In the genomic region with DNA sequence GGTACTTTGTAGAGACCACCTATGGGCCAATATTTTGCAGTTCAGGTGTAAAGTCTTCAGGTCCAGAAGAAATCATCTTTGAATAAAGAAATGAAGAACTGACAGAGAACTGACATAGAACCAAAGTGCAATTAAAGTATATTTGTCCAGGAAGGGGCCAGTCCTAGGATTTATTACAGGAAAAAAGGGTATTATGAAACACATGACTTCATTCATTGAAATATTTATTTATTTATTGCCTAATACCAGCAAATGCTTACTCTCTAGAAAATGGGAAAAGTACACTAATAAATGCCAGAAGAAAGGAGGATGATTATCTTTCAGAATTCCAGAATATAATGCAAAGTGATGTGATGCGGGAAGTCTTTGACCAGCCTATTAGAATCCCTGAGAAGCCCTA, we compare ENCODE assay signal across 24 cellular contexts.
"Had no signal": no experiment of that assay in that cellular context is flagged by ENCODE, and none has a peak within 500 bp of the region (broad histone marks: within the 10 kb centered on the region; RNA-seq: fewer than 3 reads in every experiment).

No MANE protein-coding gene starts in this region.

- H3K9ac ChIP-seq: neural progenitor cell had no signal

- H3K4me1 ChIP-seq: neural progenitor cell, prostate gland, uterus had no signal

- H3K4me2 ChIP-seq: neural progenitor cell had no signal

- H3K36me3 ChIP-seq: neural progenitor cell, prostate gland, suprapubic skin, transverse colon, uterus, WERI-Rb-1 had no signal

- FAIRE-seq: colon, small intestine had no signal

- ATAC-seq: stimulated activated naive CD8-positive, alpha-beta T cell treated with anti-CD3 and anti-CD28 coated beads, Interleukin-15, amount 100 ng/mL, for 72 hours had no signal

- DNase-seq: activated CD4-positive, alpha-beta T cell treated with anti-CD3 and anti-CD28 coated beads for 1 hour; activated CD8-positive, alpha-beta memory T cell treated with anti-CD3 and anti-CD28 coated beads for 24 hours; activated CD8-positive, alpha-beta memory T cell treated with anti-CD3 and anti-CD28 coated beads, Interleukin-2, amount 50 U/mL, for 48 hours; activated effector memory CD4-positive, alpha-beta T cell treated with anti-CD3 and anti-CD28 coated beads, Interleukin-2, amount 50 U/mL, for 16 hours; activated T-cell treated with anti-CD3 and anti-CD28 coated beads, Interleukin-2, amount 50 U/mL, for 48 hours; caudate nucleus; dorsolateral prefrontal cortex; erythroblast; glutamatergic neuron; hippocampal formation; islet precursor cell; right cardiac atrium; small intestine; stimulated activated CD4-positive, alpha-beta T cell treated with anti-CD3 and anti-CD28 coated beads, Interleukin-15, amount 100 ng/mL, for 24 hours; stimulated activated CD4-positive, alpha-beta T cell treated with anti-CD3 and anti-CD28 coated beads, Interleukin-2, amount 100 ng/mL, for 48 hours; stimulated activated naive CD8-positive, alpha-beta T cell treated with anti-CD3 and anti-CD28 coated beads, Interleukin-15, amount 100 ng/mL, for 72 hours; SW 1271; uterus; WERI-Rb-1 had no signal

- H2AFZ ChIP-seq: neural progenitor cell had no signal

- H3K4me3 ChIP-seq: dorsolateral prefrontal cortex, neural progenitor cell, prostate gland, suprapubic skin, transverse colon, uterus had no signal

- H3K27ac ChIP-seq: dorsolateral prefrontal cortex, neural progenitor cell, prostate gland, suprapubic skin, transverse colon, uterus, WERI-Rb-1 had no signal

- H3K9me3 ChIP-seq: prostate gland, suprapubic skin, transverse colon, uterus had no signal

- H3K27me3 ChIP-seq: dorsolateral prefrontal cortex, neural progenitor cell, suprapubic skin, transverse colon, uterus had no signal
